In the genomic region with DNA sequence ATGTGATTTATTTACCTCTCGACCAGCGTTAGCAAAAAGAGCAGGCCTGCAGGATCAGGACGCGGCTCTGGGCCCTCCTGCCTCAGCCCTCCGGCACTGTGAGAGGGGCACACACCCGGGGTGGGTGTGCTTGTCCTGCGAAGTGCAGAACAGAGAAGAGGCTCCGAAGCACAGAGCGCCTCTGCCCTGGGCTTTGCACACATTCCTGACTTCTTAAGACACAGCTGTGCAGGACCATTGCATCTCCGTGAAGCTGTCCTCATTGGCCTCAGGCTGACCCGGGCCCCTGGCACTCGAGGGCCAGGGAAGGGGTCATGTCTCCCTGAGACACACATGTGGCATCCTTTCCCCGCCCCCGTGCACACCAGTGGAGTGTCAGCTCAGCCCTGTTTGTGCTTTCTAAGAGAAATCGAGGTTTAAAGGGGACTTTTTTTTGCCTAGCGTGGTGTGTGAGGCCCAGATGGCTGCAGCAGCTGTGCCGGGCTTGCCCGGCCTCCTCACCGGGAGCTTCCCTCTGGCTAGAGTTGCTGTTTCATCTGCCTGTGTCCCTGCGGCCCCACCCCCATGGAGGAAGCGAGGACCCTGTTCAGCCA, we compare ENCODE assay signal across 25 cellular contexts. TPM values are rescaled to one million over a fixed set of nuclear protein-coding genes. Genes with fewer than 3 reads are reported as not detected.
A peak's percentile ranks its signal among the peaks of the same experiment; 100 is the strongest.
DNase-seq lines count a peak whose midpoint lies in the region; TF ChIP-seq lines count a peak whose summit lies in the region.
"Had no signal": no experiment of that assay in that cellular context is flagged by ENCODE, and none has a peak within 500 bp of the region (broad histone marks: within the 10 kb centered on the region; RNA-seq: fewer than 3 reads in every experiment).

No MANE protein-coding gene starts in this region.

- H3K27me3 ChIP-seq in endodermal cell (ENCODE audit: control insufficient read depth, insufficient read depth, low read length, poor library complexity, severe bottlenecking) (no peaks in the 10 kb centered on the region), transverse colon (peaks cover 38% of the 10 kb centered on the region)

- no peak overlapping the region for H3K27ac Mint-ChIP-seq in endodermal cell
- H3K27ac Mint-ChIP-seq: activated naive CD4-positive, alpha-beta T cell treated with anti-CD3 and anti-CD28 coated beads, Interleukin-2, amount 50 U/mL, for 24 hours; activated T-helper 1 cell treated with anti-CD3 and anti-CD28 coated beads, Interleukin-12 subunit alpha, Interleukin-12 subunit beta, Interleukin-2, Interleukin-4 antibody, amounts not matched to agents 30 ng/mL and 10 ng/mL and 1 ng/mL, durations not matched to agents 14 hours and 24 hours and 36 hours; CD4-positive, CD25-positive, alpha-beta regulatory T cell had no signal

- intact Hi-C loops in posterior vena cava (cut with DNase I): loop anchor here in 1 of 2 donors (10.0 kb wide), 1 partner anchor 119 kb away; no protein-coding TSS in a partner anchor
- intact Hi-C loops in transverse colon (cut with DNase I; ENCODE audit: low total_unique reads): no loop called here

- H3K4me3 Mint-ChIP-seq in endodermal cell: no peak overlapping the region
- H3K4me3 Mint-ChIP-seq: activated naive CD4-positive, alpha-beta T cell treated with anti-CD3 and anti-CD28 coated beads, Interleukin-2, amount 50 U/mL, for 24 hours; activated T-helper 1 cell treated with anti-CD3 and anti-CD28 coated beads, Interleukin-12 subunit alpha, Interleukin-12 subunit beta, Interleukin-2, Interleukin-4 antibody, amounts not matched to agents 30 ng/mL and 10 ng/mL and 1 ng/mL, durations not matched to agents 14 hours and 24 hours and 36 hours had no signal

- no peak overlapping the region for H3K27ac ChIP-seq in endodermal cell (ENCODE audit: low read depth, low read length)
- no peak overlapping the region for H3K27ac ChIP-seq in transverse colon
- H3K27ac ChIP-seq: 22Rv1, breast epithelium, KMS-11, psoas muscle, RWPE1 had no signal

- peaks cover 16% of the 10 kb centered on the region for H3K4me1 Mint-ChIP-seq in endodermal cell

- H3K9ac ChIP-seq in endodermal cell (ENCODE audit: extremely low read depth, low read length, poor library complexity, severe bottlenecking): no peak overlapping the region
- H3K9ac ChIP-seq: KMS-11 had no signal

- peak; percentile 85 for DNase-seq in DMS 273 (lab: John Stamatoyannopoulos, UW; ENCODE audit: unreplicated experiment)
- no peak for DNase-seq in DMS 273 treated with DMSO at 0.1 percent for 48 hours (lab: John Stamatoyannopoulos, UW)
- peak; percentile 48 for DNase-seq in GM20000 (ENCODE audit: low spot score)
- peak; percentile 42 for DNase-seq in endodermal cell
- peak; percentile 60 for DNase-seq in posterior vena cava (ENCODE audit: low spot score)
- DNase-seq in RPMI8226: no peak
- DNase-seq in transverse colon: no peak
- no peak for DNase-seq in GM03348 (ENCODE audit: low spot score)
- DNase-seq: activated CD4-positive, alpha-beta T cell treated with anti-CD3 and anti-CD28 coated beads for 4 hours; CD4-positive, CD25-positive, alpha-beta regulatory T cell; effector CD8-positive, alpha-beta T cell; left colon; mesenchymal stem cell; MM.1S; NCI-H1417; NCI-H446; stimulated activated naive CD8-positive, alpha-beta T cell treated with anti-CD3 and anti-CD28 coated beads, Interleukin-15, Interleukin-2, amounts not matched to agents 100 U/mL and 50 U/mL, for 24 hours; T-helper 2 cell had no signal

- H3K4me1 ChIP-seq in endodermal cell (ENCODE audit: control insufficient read depth, insufficient read depth, low read length) (peaks cover 6% of the 10 kb centered on the region), transverse colon (no peaks in the 10 kb centered on the region)
- H3K4me1 ChIP-seq: breast epithelium had no signal

- TF ChIP-seq CTCF in GM20000 (IDR thresholded peaks at IDR 0.05; ENCODE audit: extremely low read depth, missing control alignments) (no peak), endodermal cell (conservative IDR thresholded peaks at IDR 0.05) (no peak), transverse colon (IDR thresholded peaks at IDR 0.05) (no peak)

- TF ChIP-seq EP300 in transverse colon (IDR thresholded peaks at IDR 0.05; ENCODE audit: low read depth): no peak

- WGBS in endodermal cell (ENCODE audit: insufficient coverage in 1 of 2, insufficient read length in 1 of 2), 2 experiments: 91 to 92% methylated on average over 14 to 21 of the region's 21 CpGs
- WGBS in transverse colon (ENCODE audit: low coverage in 1 of 2), 2 donors: 63 to 77% methylated on average over 2 to 20 of the region's 21 CpGs

- H3K9me3 ChIP-seq in endodermal cell (ENCODE audit: control insufficient read depth, low read length): no peaks in the 10 kb centered on the region
- no peaks in the 10 kb centered on the region for H3K9me3 ChIP-seq in transverse colon
- H3K9me3 ChIP-seq: breast epithelium, psoas muscle had no signal

- H3K27me3 Mint-ChIP-seq in endodermal cell (ENCODE audit: insufficient read depth): peaks cover under 1% of the 10 kb centered on the region
- H3K27me3 Mint-ChIP-seq: activated naive CD4-positive, alpha-beta T cell treated with anti-CD3 and anti-CD28 coated beads, Interleukin-2, amount 50 U/mL, for 24 hours had no signal

- H3K36me3 Mint-ChIP-seq in endodermal cell (ENCODE audit: low read depth): no peaks in the 10 kb centered on the region
- H3K36me3 Mint-ChIP-seq: activated naive CD4-positive, alpha-beta T cell treated with anti-CD3 and anti-CD28 coated beads, Interleukin-2, amount 50 U/mL, for 24 hours; CD4-positive, CD25-positive, alpha-beta regulatory T cell had no signal

- TF ChIP-seq POLR2A in transverse colon (IDR thresholded peaks at IDR 0.05): no peak

- no peaks in the 10 kb centered on the region for H3K36me3 ChIP-seq in endodermal cell (ENCODE audit: control insufficient read depth, insufficient read depth, low read length)
- no peaks in the 10 kb centered on the region for H3K36me3 ChIP-seq in transverse colon
- H3K36me3 ChIP-seq: breast epithelium had no signal

- H3K4me3 ChIP-seq in endodermal cell (ENCODE audit: low read length) (no peak overlapping the region), transverse colon (no peak overlapping the region)
- H3K4me3 ChIP-seq: breast epithelium, psoas muscle had no signal

- no peaks in the 10 kb centered on the region for H3K9me3 Mint-ChIP-seq in endodermal cell
- H3K9me3 Mint-ChIP-seq: activated naive CD4-positive, alpha-beta T cell treated with anti-CD3 and anti-CD28 coated beads, Interleukin-2, amount 50 U/mL, for 24 hours; activated T-helper 1 cell treated with anti-CD3 and anti-CD28 coated beads, Interleukin-12 subunit alpha, Interleukin-12 subunit beta, Interleukin-2, Interleukin-4 antibody, amounts not matched to agents 30 ng/mL and 10 ng/mL and 1 ng/mL, durations not matched to agents 14 hours and 24 hours and 36 hours; CD4-positive, CD25-positive, alpha-beta regulatory T cell had no signal

- in situ Hi-C loops in transverse colon (cut with MboI; ENCODE audit: low pct_ligation_motif_present in 1 of 4, low pct_unique_long_range_greater_than_20kb in 1 of 4, low sequenced_read_pairs in 3 of 4): loop anchor here in 1 of 4 donors (25.0 kb wide), 2 partner anchors 126 to 251 kb away; no protein-coding TSS in a partner anchor

RNA-seq across cellular contexts. Expression of a gene that starts 9.9 kb away (rescaled TPM):
- 10 to 100 TPM; 23.4 to 32.5 TPM for total RNA-seq in endodermal cell
- polyA plus RNA-seq in endodermal cell (2013, experiment 1 of 2): 10.9 TPM
- polyA plus RNA-seq in endodermal cell (2013, experiment 2 of 2): 11.1 TPM
- total RNA-seq in posterior vena cava: 10 to 100 TPM; 23.9 to 26.9 TPM
- 10 to 100 TPM in 3 of 4 donors, 1 to 10 TPM in 1; 5.3 to 19.1 (median 11.8) TPM for total RNA-seq in transverse colon

Comparison
In these comparisons a context has a peak if more than half of its experiments do, and no peak if none do; other contexts are left out.
1. DNase-seq: peak in DMS 273 (single experiment), GM20000 (single experiment), endodermal cell (single experiment) and posterior vena cava (single experiment); none in DMS 273 treated with DMSO at 0.1 percent for 48 hours (single experiment), RPMI8226 (single experiment), transverse colon (single experiment) and GM03348 (single experiment).